In the genomic region with DNA sequence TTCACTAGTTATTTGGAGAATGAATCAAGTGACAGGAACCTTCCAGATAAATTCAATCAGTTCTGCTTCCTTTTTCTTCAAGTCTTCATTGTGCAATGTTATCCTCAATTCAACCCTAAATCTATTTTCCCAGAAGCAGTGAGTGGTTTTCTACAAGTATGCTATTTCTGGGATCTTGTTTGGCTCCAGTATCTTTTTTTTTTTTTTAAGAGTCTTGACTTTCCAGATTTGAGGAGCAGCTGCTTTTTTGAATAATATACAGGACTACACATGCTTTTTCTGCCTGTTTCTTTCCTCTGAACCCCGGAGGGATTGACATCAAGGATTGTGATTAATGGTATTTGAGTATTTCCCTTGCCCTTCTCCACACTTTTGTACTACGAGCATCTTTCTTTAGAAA, we compare ENCODE assay signal across 15 cellular contexts.
DNase-seq lines count a peak whose midpoint lies in the region; ATAC-seq and TF ChIP-seq lines count a peak whose summit lies in the region.
"Had no signal": no experiment of that assay in that cellular context is flagged by ENCODE, and none has a peak within 500 bp of the region (broad histone marks: within the 10 kb centered on the region; RNA-seq: fewer than 3 reads in every experiment).

No MANE protein-coding gene starts in this region.

- H3K27ac ChIP-seq in gastroesophageal sphincter: peak overlapping the region in 1 of 4 donors; percentile 44

- TF ChIP-seq CTCF in AG09309 (IDR thresholded peaks at IDR 0.05; ENCODE audit: control insufficient read depth, insufficient read depth, low read depth, low read length, missing control alignments) (no peak), gastroesophageal sphincter (IDR thresholded peaks at IDR 0.05) (no peak)

- no peaks in the 10 kb centered on the region for H3K36me3 ChIP-seq in gastroesophageal sphincter

- TF ChIP-seq EP300 in gastroesophageal sphincter (IDR thresholded peaks at IDR 0.05): no peak

- H3K4me3 Mint-ChIP-seq in activated T-helper 17 cell treated with anti-CD3 and anti-CD28 coated beads, Interleukin-2, amount 50 U/mL, for 72 hours: no peak overlapping the region
- H3K4me3 Mint-ChIP-seq: activated T-cell treated with anti-CD3 and anti-CD28 coated beads, Interleukin-2, amount 50 U/mL, for 4 hours had no signal

- DNase-seq in AG09309 (ENCODE audit: low read depth) (peak; percentile 23), amniotic epithelial cell (ENCODE audit: low read depth) (peak; percentile 27), pons (ENCODE audit: low spot score) (peak; percentile 14), Ammon's horn (ENCODE audit: low spot score) (no peak), HuH-7 (ENCODE audit: low spot score) (no peak)
- DNase-seq: activated T-cell treated with anti-CD3 and anti-CD28 coated beads, Interleukin-2, amount 50 U/mL, for 4 hours; anterior cingulate cortex; COR-L47; KBM-7; NCI-H1417; posterior cingulate gyrus; SK-N-SH had no signal

- no peaks in the 10 kb centered on the region for H3K9me3 Mint-ChIP-seq in activated T-helper 17 cell treated with anti-CD3 and anti-CD28 coated beads, Interleukin-2, amount 50 U/mL, for 72 hours
- H3K9me3 Mint-ChIP-seq: activated T-cell treated with anti-CD3 and anti-CD28 coated beads, Interleukin-2, amount 50 U/mL, for 4 hours had no signal

- no peaks in the 10 kb centered on the region for H3K4me1 Mint-ChIP-seq in activated T-helper 17 cell treated with anti-CD3 and anti-CD28 coated beads, Interleukin-2, amount 50 U/mL, for 72 hours

- 8 to 44% methylated on average over 2 of the region's 2 CpGs for WGBS in gastroesophageal sphincter (ENCODE audit: low coverage in 1 of 2), 2 donors

- ATAC-seq in gastroesophageal sphincter (peak; percentile 71), GM19452 (IDR thresholded peaks at IDR 0.05; ENCODE audit: unreplicated experiment) (no peak)
- ATAC-seq in activated T-helper 17 cell treated with anti-CD3 and anti-CD28 coated beads, Interleukin-2, amount 50 U/mL, for 72 hours (replicated peaks): no peak
- ATAC-seq: activated T-cell treated with anti-CD3 and anti-CD28 coated beads, Interleukin-2, amount 50 U/mL, for 4 hours had no signal

- H3K4me3 ChIP-seq in AG09309 (ENCODE audit: control insufficient read depth, low read depth, low read length) (no peak overlapping the region), gastroesophageal sphincter (no peak overlapping the region)

- no peak for TF ChIP-seq POLR2A in gastroesophageal sphincter (IDR thresholded peaks at IDR 0.05)

- H3K9me3 ChIP-seq in gastroesophageal sphincter: no peaks in the 10 kb centered on the region
- H3K9me3 ChIP-seq: SK-N-SH had no signal

- H3K27me3 ChIP-seq in gastroesophageal sphincter: no peaks in the 10 kb centered on the region

- H3K27ac Mint-ChIP-seq in activated T-helper 17 cell treated with anti-CD3 and anti-CD28 coated beads, Interleukin-2, amount 50 U/mL, for 72 hours: no peak overlapping the region

- no peaks in the 10 kb centered on the region for H3K27me3 Mint-ChIP-seq in activated T-helper 17 cell treated with anti-CD3 and anti-CD28 coated beads, Interleukin-2, amount 50 U/mL, for 72 hours

- H3K36me3 Mint-ChIP-seq in activated T-helper 17 cell treated with anti-CD3 and anti-CD28 coated beads, Interleukin-2, amount 50 U/mL, for 72 hours (ENCODE audit: low read depth): no peaks in the 10 kb centered on the region

- H3K4me1 ChIP-seq in gastroesophageal sphincter: peaks cover 0 to 14% (median 0%) of the 10 kb centered on the region in 3 donors

Comparison
In these comparisons a context has a peak if more than half of its experiments do, and no peak if none do; other contexts are left out.
1. DNase-seq: peak in AG09309 (single experiment), amniotic epithelial cell (single experiment) and pons (single experiment); none in Ammon's horn (single experiment) and HuH-7 (single experiment).